28 cellular contexts compared by ENCODE assay signal in genomic region chr19:28140201-28140600, GRCh38.
"Had no signal": no experiment of that assay in that cellular context is flagged by ENCODE, and none has a peak within 500 bp of the region (broad histone marks: within the 10 kb centered on the region; RNA-seq: fewer than 3 reads in every experiment).

No MANE protein-coding gene starts in this region.

- H3K4me1 Mint-ChIP-seq: nephron; stimulated activated effector memory CD8-positive, alpha-beta T cell treated with anti-CD3 and anti-CD28 coated beads, Interleukin-12 subunit alpha, Interleukin-12 subunit beta, amount 100 ng/mL, for 72 hours; stimulated activated naive B cell treated with anti-CD40 and anti-IgM and Interleukin-4, amounts not matched to agents 10 μg/mL and 1 μg/mL and 100 μg/mL, for 72 hours had no signal

- H3K9me3 Mint-ChIP-seq: neural progenitor cell had no signal

- H3K9ac ChIP-seq: neural progenitor cell, parathyroid adenoma had no signal

- H3K9me3 ChIP-seq: ovary, psoas muscle, right lobe of liver, thoracic aorta, thyroid gland, upper lobe of left lung, vagina had no signal

- H3K4me3 Mint-ChIP-seq: nephron; neural progenitor cell; stimulated activated effector memory CD8-positive, alpha-beta T cell treated with anti-CD3 and anti-CD28 coated beads, Interleukin-12 subunit alpha, Interleukin-12 subunit beta, amount 100 ng/mL, for 72 hours; stimulated activated naive B cell treated with anti-CD40 and anti-IgM and Interleukin-4, amounts not matched to agents 10 μg/mL and 1 μg/mL and 100 μg/mL, for 72 hours; stimulated activated naive CD8-positive, alpha-beta T cell treated with anti-CD3 and anti-CD28 coated beads, Interleukin-15, Interleukin-2, amounts not matched to agents 100 ng/mL and 50 ng/mL, for 24 hours had no signal

- FAIRE-seq: small intestine, urothelium cell line had no signal

- H3K4me2 ChIP-seq: neural progenitor cell had no signal

- H3K27ac ChIP-seq: neural progenitor cell, ovary, parathyroid adenoma, psoas muscle, right lobe of liver, sigmoid colon, stomach, thoracic aorta, thyroid gland, tibial nerve, upper lobe of left lung, vagina had no signal

- H3K4me3 ChIP-seq: neural progenitor cell, ovary, psoas muscle, right lobe of liver, sigmoid colon, stomach, thoracic aorta, thyroid gland, tibial nerve, upper lobe of left lung, vagina had no signal

- H3K4me1 ChIP-seq: neural progenitor cell, parathyroid adenoma, psoas muscle, right lobe of liver, sigmoid colon, stomach, thyroid gland, tibial nerve, upper lobe of left lung, vagina had no signal

- H3K27ac Mint-ChIP-seq: nephron; neural progenitor cell; progenitor cell of endocrine pancreas; stimulated activated effector memory CD8-positive, alpha-beta T cell treated with anti-CD3 and anti-CD28 coated beads, Interleukin-12 subunit alpha, Interleukin-12 subunit beta, amount 100 ng/mL, for 72 hours; stimulated activated naive B cell treated with anti-CD40 and anti-IgM and Interleukin-4, amounts not matched to agents 10 μg/mL and 1 μg/mL and 100 μg/mL, for 72 hours; stimulated activated naive CD8-positive, alpha-beta T cell treated with anti-CD3 and anti-CD28 coated beads, Interleukin-15, Interleukin-2, amounts not matched to agents 100 ng/mL and 50 ng/mL, for 24 hours had no signal

- H3K27me3 ChIP-seq: neural progenitor cell, ovary, right lobe of liver, sigmoid colon, thyroid gland, tibial nerve, upper lobe of left lung, vagina had no signal

- H3K27me3 Mint-ChIP-seq: stimulated activated naive B cell treated with anti-CD40 and anti-IgM and Interleukin-4, amounts not matched to agents 10 μg/mL and 1 μg/mL and 100 μg/mL, for 72 hours; stimulated activated naive CD8-positive, alpha-beta T cell treated with anti-CD3 and anti-CD28 coated beads, Interleukin-15, Interleukin-2, amounts not matched to agents 100 ng/mL and 50 ng/mL, for 24 hours had no signal

- H3K36me3 ChIP-seq: neural progenitor cell, ovary, right lobe of liver, sigmoid colon, stomach, thoracic aorta, thyroid gland, tibial nerve, upper lobe of left lung, vagina had no signal

- ATAC-seq: psoas muscle; right cardiac atrium; right lobe of liver; stimulated activated effector memory CD8-positive, alpha-beta T cell treated with anti-CD3 and anti-CD28 coated beads, Interleukin-12 subunit alpha, Interleukin-12 subunit beta, amount 100 ng/mL, for 72 hours; stimulated activated naive B cell treated with anti-CD40 and anti-IgM and Interleukin-4, amounts not matched to agents 10 μg/mL and 1 μg/mL and 100 μg/mL, for 72 hours had no signal

- H3K36me3 Mint-ChIP-seq: neural progenitor cell; stimulated activated effector memory CD8-positive, alpha-beta T cell treated with anti-CD3 and anti-CD28 coated beads, Interleukin-12 subunit alpha, Interleukin-12 subunit beta, amount 100 ng/mL, for 72 hours; stimulated activated naive B cell treated with anti-CD40 and anti-IgM and Interleukin-4, amounts not matched to agents 10 μg/mL and 1 μg/mL and 100 μg/mL, for 72 hours had no signal

- DNase-seq: occipital lobe; ovary; posterior cingulate gyrus; psoas muscle; right cardiac atrium; right lobe of liver; sigmoid colon; small intestine; stimulated activated CD4-positive, alpha-beta T cell treated with anti-CD3 and anti-CD28 coated beads, Interleukin-15, amount 100 ng/mL, for 24 hours; stimulated activated CD4-positive, alpha-beta T cell treated with anti-CD3 and anti-CD28 coated beads, Interleukin-2, amount 100 ng/mL, for 24 hours; stimulated activated CD4-positive, alpha-beta T cell treated with anti-CD3 and anti-CD28 coated beads, Interleukin-2, amount 100 ng/mL, for 48 hours; stimulated activated CD4-positive, alpha-beta T cell treated with anti-CD3 and anti-CD28 coated beads, Interleukin-4, amount 100 ng/mL, for 24 hours; stimulated activated naive B cell treated with anti-CD40 and anti-IgM and Interleukin-4, amounts not matched to agents 10 μg/mL and 1 μg/mL and 100 μg/mL, for 72 hours; stimulated activated naive CD4-positive, alpha-beta T cell treated with Interleukin-2 at 50 U/mL for 16 hours; stomach; thyroid gland; trophoblast cell; upper lobe of left lung had no signal
